In genomic region chr12:63668800-63669365, GRCh38 we compare ENCODE assay signal across 8 cellular contexts. TPM values are rescaled to one million over a fixed set of nuclear protein-coding genes. Genes with fewer than 3 reads are reported as not detected.
DNase-seq lines count a peak whose midpoint lies in the region; ATAC-seq, FAIRE-seq and TF ChIP-seq lines count a peak whose summit lies in the region.
"Not testable (repeated sequence)": the region's sequence is repeated elsewhere in the genome, so short reads cannot be mapped to it uniquely, and the experiment has no call there.

No MANE protein-coding gene starts in this region.

- H3K9ac ChIP-seq in H1 (replicated peaks in 1 of 4; ENCODE audit: extremely low read depth in 1 of 4, low read depth in 3 of 4, low read length in 3 of 4): peak overlapping the region in 1 of 4 experiments; percentile 65; a peak in 2 of 7 replicates
- not testable (repeated sequence) for H3K9ac ChIP-seq in keratinocyte (ENCODE audit: control insufficient read depth, extremely low read depth, insufficient read depth, low read length)

- H3K23ac ChIP-seq in H1 (ENCODE audit: insufficient read length): not testable (repeated sequence)

- not testable (repeated sequence) for H2BK12ac ChIP-seq in H1 (ENCODE audit: low read depth, low read length)

- H3K36me3 Mint-ChIP-seq in activated T-cell treated with anti-CD3 and anti-CD28 coated beads, Interleukin-2, amount 50 U/mL, for 24 hours (ENCODE audit: low read depth): not testable (repeated sequence)

- not testable (repeated sequence) for H3K36me3 ChIP-seq in H1 (ENCODE audit: control insufficient read depth in 2 of 4, insufficient read depth in 4 of 4, low read length in 3 of 4); keratinocyte (ENCODE audit: control insufficient read depth in 2 of 2, extremely low read depth in 1 of 2, insufficient read depth in 2 of 2, low read length in 2 of 2)

- not testable (repeated sequence) for H4K8ac ChIP-seq in H1 (ENCODE audit: extremely low read depth, insufficient read depth, low read length)

- H2AFZ ChIP-seq in H1 (ENCODE audit: low read length) (peak overlapping the region; percentile 77; the same call in 1 of the 2 replicates), keratinocyte (ENCODE audit: control insufficient read depth, low read length) (peak overlapping the region; percentile 93)

- not testable (repeated sequence) for H2BK5ac ChIP-seq in H1 (ENCODE audit: low read depth, low read length)

- not testable (repeated sequence) for H4K91ac ChIP-seq in H1 (replicated peaks; ENCODE audit: insufficient read length, low read length)

- TF ChIP-seq RAD21 in H1 (IDR thresholded peaks at IDR 0.05 in 1 of 2, conservative IDR thresholded peaks at IDR 0.05 in 1 of 2; ENCODE audit: low read depth in 2 of 2, low read length in 2 of 2): not testable (repeated sequence)

- peak overlapping the region; percentile 60 for H3K27ac Mint-ChIP-seq in activated T-cell treated with anti-CD3 and anti-CD28 coated beads, Interleukin-2, amount 50 U/mL, for 24 hours

- H3K4me1 Mint-ChIP-seq in activated T-cell treated with anti-CD3 and anti-CD28 coated beads, Interleukin-2, amount 50 U/mL, for 24 hours (ENCODE audit: low read depth): peaks cover 24% of the 10 kb centered on the region

- H4K20me1 ChIP-seq in H1 (replicated peaks in 1 of 2; ENCODE audit: control insufficient read depth in 1 of 2, insufficient read depth in 2 of 2, low read length in 2 of 2); keratinocyte (ENCODE audit: control insufficient read depth, extremely low read depth, insufficient read depth, low read length): not testable (repeated sequence)

- WGBS in H1 (ENCODE audit: extremely low coverage in 1 of 2, insufficient coverage in 1 of 2, insufficient read length in 1 of 2, insufficient replicate concordance in 2 of 2, low coverage in 1 of 2, low lambda C conversion rate in 2 of 2, missing lambda C conversion rate in 1 of 2), 2 experiments: 3% methylated on average over 44 of the region's 44 CpGs; no CpG with 5 or more reads in 1 of the 2 experiments

- H4K5ac ChIP-seq in H1 (ENCODE audit: insufficient read length, low read depth, low read length): not testable (repeated sequence)

- DNase-seq in A172 (ENCODE audit: low spot score): peak; percentile 2
- peak; percentile 15 for DNase-seq in NCI-H510A (lab: John Stamatoyannopoulos, UW)
- peak; percentile 41 for DNase-seq in activated T-cell treated with anti-CD3 and anti-CD28 coated beads, Interleukin-2, amount 50 U/mL, for 24 hours
- DNase-seq in H1 (ENCODE audit: low read depth in 1 of 2, low spot score in 2 of 2): peak in 1 of 2 experiments; percentile 72
- not testable (repeated sequence) for DNase-seq in keratinocyte (ENCODE audit: low read depth, low spot score)
- DNase-seq in putamen (ENCODE audit: low spot score): peak; percentile 17

- not testable (repeated sequence) for TF ChIP-seq CTCF in H1 (IDR thresholded peaks at IDR 0.05; ENCODE audit: control extremely low read depth in 1 of 3, insufficient read depth in 1 of 3, low read depth in 1 of 3, low read length in 3 of 3); keratinocyte (optimal IDR thresholded peaks at IDR 0.05 in 1 of 3, IDR thresholded peaks at IDR 0.05 in 1 of 3, conservative IDR thresholded peaks at IDR 0.05 in 1 of 3; ENCODE audit: extremely low read depth in 1 of 3, insufficient read depth in 2 of 3, low read length in 3 of 3)

- FAIRE-seq in H1 (lab: Jason Lieb, UNC); keratinocyte (lab: Jason Lieb, UNC): not testable (repeated sequence)

- not testable (repeated sequence) for H2BK20ac ChIP-seq in H1 (ENCODE audit: low read length)

- POLR2A ChIA-PET in H1 (lab: Charles Lee; ENCODE audit: partially characterized antibody): interaction anchor here (1.4 kb wide), 1 partner anchor 315 kb away, joined by 3 read pairs; no protein-coding TSS in a partner anchor

- CTCF ChIA-PET in H1 (lab: Charles Lee; ENCODE audit: partially characterized antibody): not testable (repeated sequence)

- TF ChIP-seq POLR2A in H1 (IDR thresholded peaks at IDR 0.05; ENCODE audit: control extremely low read depth in 1 of 2, low read depth in 2 of 2, low read length in 2 of 2): not testable (repeated sequence)

- H3K27me3 Mint-ChIP-seq in activated T-cell treated with anti-CD3 and anti-CD28 coated beads, Interleukin-2, amount 50 U/mL, for 24 hours: peaks cover 47% of the 10 kb centered on the region

- not testable (repeated sequence) for H3K79me1 ChIP-seq in H1 (ENCODE audit: low read depth, low read length)

- ATAC-seq in GM18502 (IDR thresholded peaks at IDR 0.05; ENCODE audit: poor library complexity, unreplicated experiment) (peak; percentile 44), HG02852 (IDR thresholded peaks at IDR 0.05; ENCODE audit: unreplicated experiment) (peak; percentile 49)

- peak overlapping the region; percentile 81 for H3K4me3 Mint-ChIP-seq in activated T-cell treated with anti-CD3 and anti-CD28 coated beads, Interleukin-2, amount 50 U/mL, for 24 hours

- not testable (repeated sequence) for H3K56ac ChIP-seq in H1 (replicated peaks; ENCODE audit: insufficient read length, low read depth, low read length)

- not testable (repeated sequence) for H2BK120ac ChIP-seq in H1 (replicated peaks; ENCODE audit: low read depth, low read length)

- H2AK5ac ChIP-seq in H1 (ENCODE audit: low read depth, low read length): not testable (repeated sequence)

- H3K27me3 ChIP-seq in H1 (replicated peaks in 1 of 4; ENCODE audit: control insufficient read depth in 3 of 4, extremely low read depth in 1 of 4, insufficient read depth in 3 of 4, low read length in 3 of 4) (peaks cover 0 to 11% (median 2%) of the 10 kb centered on the region in 4 experiments; a peak in 2 of 7 replicates), keratinocyte (ENCODE audit: control insufficient read depth, extremely low read depth, insufficient read depth, low read length) (peaks cover 15% of the 10 kb centered on the region)

- not testable (repeated sequence) for H3K9me3 Mint-ChIP-seq in activated T-cell treated with anti-CD3 and anti-CD28 coated beads, Interleukin-2, amount 50 U/mL, for 24 hours

- H3K27ac ChIP-seq in H1 (ENCODE audit: low read depth, low read length); keratinocyte (ENCODE audit: control insufficient read depth, insufficient read depth, low read length): not testable (repeated sequence)

- not testable (repeated sequence) for TF ChIP-seq EP300 in H1 (IDR thresholded peaks at IDR 0.05; ENCODE audit: borderline replicate concordance in 1 of 2, low read depth in 2 of 2, low read length in 2 of 2)

- H3K9me3 ChIP-seq in H1 (ENCODE audit: insufficient read depth in 2 of 2, low read depth in 1 of 2, low read length in 1 of 2); keratinocyte (ENCODE audit: control insufficient read depth, low read depth, low read length): not testable (repeated sequence)

- H3K79me2 ChIP-seq in H1 (ENCODE audit: control insufficient read depth in 1 of 2, insufficient read depth in 2 of 2, low read length in 2 of 2); keratinocyte (ENCODE audit: control insufficient read depth, insufficient read depth, low read length): not testable (repeated sequence)

- not testable (repeated sequence) for H3K4me1 ChIP-seq in H1 (replicated peaks in 1 of 4; ENCODE audit: control insufficient read depth in 3 of 4, insufficient read depth in 4 of 4, low read length in 3 of 4); keratinocyte (ENCODE audit: control insufficient read depth, extremely low read depth, insufficient read depth, low read length)

- dilution Hi-C loops in keratinocyte (cut with MboI; ENCODE audit: extremely low pct_ligation_motif_present, low sequenced_read_pairs): not testable (repeated sequence)

- H3K4me2 ChIP-seq in H1 (ENCODE audit: insufficient read depth in 1 of 2, low read depth in 2 of 2, low read length in 2 of 2) (peak overlapping the region; percentile 63 to 80), keratinocyte (ENCODE audit: control insufficient read depth, extremely low read depth, insufficient read depth, low read depth, low read length) (peak overlapping the region; percentile 74)

- H3K4me3 ChIP-seq in H1 (ENCODE audit: extremely low read depth in 1 of 4, insufficient read depth in 2 of 4, low read depth in 3 of 4, low read length in 4 of 4) (peak overlapping the region; percentile 46 to 81 (median 64)), keratinocyte (ENCODE audit: control insufficient read depth in 2 of 3, extremely low read depth in 1 of 3, insufficient read depth in 2 of 3, low read depth in 1 of 3, low read length in 3 of 3) (peak overlapping the region; percentile 46 to 67 (median 63))

- peaks cover 11% of the 10 kb centered on the region; the same call in 1 of the 2 replicates for H3K23me2 ChIP-seq in H1 (ENCODE audit: low read depth, low read length)

- H3K14ac ChIP-seq in H1 (ENCODE audit: insufficient read length): not testable (repeated sequence)

- H3K4ac ChIP-seq in H1 (replicated peaks; ENCODE audit: insufficient read length, low read depth, low read length): not testable (repeated sequence)

- H3K9me1 ChIP-seq in keratinocyte (ENCODE audit: control insufficient read depth, extremely low read depth, insufficient read depth, low read length): not testable (repeated sequence)

- H3K18ac ChIP-seq in H1 (ENCODE audit: extremely low read depth, low read length): peak overlapping the region; percentile 10; the same call in 1 of the 2 replicates

- not testable (repeated sequence) for H2BK15ac ChIP-seq in H1 (ENCODE audit: low read length)

RNA-seq across cellular contexts. Expression of gene DPY19L2, which starts 0.6 kb away (rescaled TPM):
- total RNA-seq in A172 (2014; rRNA removed; shearing (Covaris generic)): 2.1 and 18.8 TPM in 2 replicates
- total RNA-seq in H1 (2021; fragmentation: NEBNext Ultra II Directional; extraction: Animal tissue kit (Norgen Biotek cat#: 25700)): 2.2 and 3.3 TPM in 2 replicates
- polyA plus RNA-seq in H1 (2011; rRNA removed): 1.1 and 2.2 TPM in 2 replicates
- 3.6 TPM for polyA plus RNA-seq in H1 (2011; cell fraction: cytosol; rRNA removed)
- polyA plus RNA-seq in H1 (2011; cell fraction: nucleus; rRNA removed): 4.0 TPM
- 1.8 to 4.0 TPM (median 2.8 TPM) in 4 replicates for polyA plus RNA-seq in H1 (2012, experiment 1 of 2)
- polyA plus RNA-seq in H1 (2012, experiment 2 of 2): 0.38 TPM
- 1.6 TPM for polyA plus RNA-seq in H1 (2013, experiment 1 of 2)
- 1.5 TPM for polyA plus RNA-seq in H1 (2013, experiment 2 of 2)
- 2.0 and 4.7 TPM in 2 replicates for polyA minus RNA-seq in H1 (2011; rRNA and poly(A)+ RNA removed)
- 2.9 TPM for polyA minus RNA-seq in H1 (2011; cell fraction: cytosol; rRNA and poly(A)+ RNA removed)
- 4.9 TPM for polyA minus RNA-seq in H1 (2011; cell fraction: nucleus; rRNA and poly(A)+ RNA removed)
- 0.68 to 3.3 TPM (median 2.6 TPM) in 3 replicates for polyA plus RNA-seq in keratinocyte
- not detected for polyA plus RNA-seq in keratinocyte (2011; ENCODE audit: low read depth)
- polyA plus RNA-seq in keratinocyte (2011; cell fraction: cytosol; rRNA removed): 0.14 and 0.34 TPM in 2 replicates
- polyA plus RNA-seq in keratinocyte (2011; cell fraction: nucleus; rRNA removed): 9.1 and 10.2 TPM in 2 replicates
- 0.20 and 0.62 TPM in 2 replicates for polyA plus RNA-seq in keratinocyte (2012; ENCODE audit: low replicate concordance)
- polyA minus RNA-seq in keratinocyte: 0.49 to 2.3 TPM in 2 of 3 replicates, not detected in the other
- not detected for polyA minus RNA-seq in keratinocyte (2011; cell fraction: cytosol; rRNA and poly(A)+ RNA removed)
- polyA minus RNA-seq in keratinocyte (2011; cell fraction: nucleus; rRNA and poly(A)+ RNA removed): 3.5 and 6.7 TPM in 2 replicates
